ENCODE assay signal across 34 cellular contexts in the genomic region with DNA sequence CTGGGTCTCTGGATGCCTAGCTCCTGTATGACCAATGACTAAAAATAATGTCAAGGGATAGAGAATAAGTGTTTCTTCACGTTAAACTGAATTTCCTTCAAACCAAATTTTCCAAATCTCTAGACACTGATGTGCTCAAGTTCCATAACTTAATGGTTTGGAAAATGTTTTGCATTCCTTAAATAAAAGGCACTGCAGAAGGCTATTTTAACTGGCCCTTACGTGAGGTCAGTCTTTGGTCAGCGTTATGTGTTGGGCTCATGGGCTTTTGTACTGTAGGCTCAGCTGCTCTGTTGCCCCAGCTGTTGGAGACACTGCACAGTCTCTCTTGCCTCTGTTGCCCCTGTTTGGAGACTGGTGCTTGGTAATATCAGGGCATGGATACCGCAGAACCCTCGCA.
"Had no signal": no experiment of that assay in that cellular context is flagged by ENCODE, and none has a peak within 500 bp of the region (broad histone marks: within the 10 kb centered on the region; RNA-seq: fewer than 3 reads in every experiment).

No MANE protein-coding gene starts in this region.

- H3K36me3 Mint-ChIP-seq: activated naive CD8-positive, alpha-beta T cell treated with anti-CD3 and anti-CD28 coated beads, Interleukin-2, amount 10 ng/mL, durations not matched to agents 7 days and 5 days; type B pancreatic cell had no signal

- H3K27ac Mint-ChIP-seq: activated naive CD4-positive, alpha-beta T cell treated with anti-CD3 and anti-CD28 coated beads, Interleukin-2, amount 10 ng/mL, durations not matched to agents 7 days and 5 days; activated naive CD8-positive, alpha-beta T cell treated with anti-CD3 and anti-CD28 coated beads, Interleukin-2, amount 10 ng/mL, durations not matched to agents 7 days and 5 days; T-helper 1 cell treated with Interleukin-12 subunit alpha and Interleukin-12 subunit beta and Interleukin-4 antibody, amounts not matched to agents 30 μg/mL and 1 μg/mL, for 36 hours; type B pancreatic cell had no signal

- H3K4me2 ChIP-seq: hepatocyte had no signal

- H3K4me3 ChIP-seq: esophagus squamous epithelium, gastroesophageal sphincter, hepatocyte, uterus had no signal

- DNase-seq: activated CD4-positive, alpha-beta T cell treated with anti-CD3 and anti-CD28 coated beads for 48 hours; activated CD4-positive, alpha-beta T cell treated with anti-CD3 and anti-CD28 coated beads, Interleukin-2, amount 50 U/mL, for 48 hours; activated CD8-positive, alpha-beta memory T cell treated with anti-CD3 and anti-CD28 coated beads for 24 hours; activated gamma-delta T cell; activated naive CD4-positive, alpha-beta T cell treated with anti-CD3 and anti-CD28 coated beads, Interleukin-2, amount 10 ng/mL, durations not matched to agents 7 days and 5 days; activated naive CD8-positive, alpha-beta T cell treated with anti-CD3 and anti-CD28 coated beads, Interleukin-2, amount 10 ng/mL, durations not matched to agents 7 days and 5 days; amniotic stem cell; dermis blood vessel endothelial cell; effector CD8-positive, alpha-beta T cell; esophagus squamous epithelium; left cardiac atrium; mammary epithelial cell; naive thymus-derived CD4-positive, alpha-beta T cell; nucleus accumbens; right cardiac atrium; stimulated activated CD4-positive, alpha-beta T cell treated with anti-CD3 and anti-CD28 coated beads, Interleukin-2, amount 100 ng/mL, for 48 hours; stimulated activated naive CD8-positive, alpha-beta T cell treated with anti-CD3 and anti-CD28 coated beads, Interleukin-15, Interleukin-2, amounts not matched to agents 100 U/mL and 50 U/mL, for 24 hours; SW 1271; T-helper 9 cell; uterus had no signal

- ATAC-seq: activated CD4-positive, CD25-positive, alpha-beta regulatory T cell treated with anti-CD3 and anti-CD28 coated beads, Interleukin-2, amount 50 U/mL, for 24 hours; gastroesophageal sphincter; left cardiac atrium; naive thymus-derived CD4-positive, alpha-beta T cell; right cardiac atrium; stimulated activated naive CD8-positive, alpha-beta T cell treated with anti-CD3 and anti-CD28 coated beads, Interleukin-15, Interleukin-2, amounts not matched to agents 100 U/mL and 50 U/mL, for 24 hours had no signal

- H3K4me3 Mint-ChIP-seq: activated naive CD4-positive, alpha-beta T cell treated with anti-CD3 and anti-CD28 coated beads, Interleukin-2, amount 10 ng/mL, durations not matched to agents 7 days and 5 days; activated naive CD8-positive, alpha-beta T cell treated with anti-CD3 and anti-CD28 coated beads, Interleukin-2, amount 10 ng/mL, durations not matched to agents 7 days and 5 days; central memory CD8-positive, alpha-beta T cell; naive thymus-derived CD4-positive, alpha-beta T cell; neural crest cell; T-helper 1 cell treated with Interleukin-12 subunit alpha and Interleukin-12 subunit beta and Interleukin-4 antibody, amounts not matched to agents 30 μg/mL and 1 μg/mL, for 36 hours; type B pancreatic cell had no signal

- H3K27me3 ChIP-seq: esophagus squamous epithelium, gastroesophageal sphincter, hepatocyte, uterus had no signal

- H3K9me3 Mint-ChIP-seq: activated naive CD4-positive, alpha-beta T cell treated with anti-CD3 and anti-CD28 coated beads, Interleukin-2, amount 10 ng/mL, durations not matched to agents 7 days and 5 days; central memory CD8-positive, alpha-beta T cell; neural crest cell; T-helper 1 cell treated with Interleukin-12 subunit alpha and Interleukin-12 subunit beta and Interleukin-4 antibody, amounts not matched to agents 30 μg/mL and 1 μg/mL, for 36 hours; type B pancreatic cell had no signal

- H3K27me3 Mint-ChIP-seq: activated naive CD8-positive, alpha-beta T cell treated with anti-CD3 and anti-CD28 coated beads, Interleukin-2, amount 10 ng/mL, durations not matched to agents 7 days and 5 days; central memory CD8-positive, alpha-beta T cell; naive thymus-derived CD4-positive, alpha-beta T cell had no signal

- FAIRE-seq: bronchial epithelial cell, colon, endometrium, keratinocyte, TTC549 had no signal

- H3K36me3 ChIP-seq: esophagus squamous epithelium, gastroesophageal sphincter, uterus had no signal

- H3K27ac ChIP-seq: epithelial cell of prostate, esophagus squamous epithelium, gastroesophageal sphincter, hepatocyte, uterus, VCaP had no signal

- H3K9me3 ChIP-seq: esophagus squamous epithelium, gastroesophageal sphincter, uterus had no signal

- H2AFZ ChIP-seq: hepatocyte had no signal

- H3K79me2 ChIP-seq: hepatocyte had no signal
